In the genomic region with DNA sequence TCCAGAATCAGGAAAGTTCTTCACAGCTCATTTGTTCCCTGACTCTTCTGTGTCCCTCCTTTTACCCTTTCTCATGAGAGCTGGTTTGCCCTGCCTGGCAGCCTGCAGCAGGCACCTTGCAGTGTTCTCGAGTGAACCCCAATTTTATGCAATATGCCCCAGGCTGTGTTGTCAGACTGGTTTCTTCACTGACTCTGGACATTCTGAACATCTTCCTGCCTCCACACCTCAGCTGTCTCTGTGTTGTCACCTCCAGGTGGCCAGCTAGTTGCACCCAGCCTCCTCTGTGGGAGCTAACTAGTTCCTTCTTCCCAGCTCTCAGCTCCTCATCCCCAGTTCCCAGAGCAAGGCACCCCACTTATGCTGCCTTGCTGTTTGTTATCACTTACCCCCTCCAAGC, we compare ENCODE assay signal across 21 cellular contexts.
"Had no signal": no experiment of that assay in that cellular context is flagged by ENCODE, and none has a peak within 500 bp of the region (broad histone marks: within the 10 kb centered on the region; RNA-seq: fewer than 3 reads in every experiment).

No MANE protein-coding gene starts in this region.

- H3K36me3 ChIP-seq: left lung, prostate gland, right lobe of liver, stomach had no signal

- ATAC-seq: left lung; natural killer cell treated with Interleukin-12 subunit alpha and Interleukin-12 subunit beta and Interleukin-15 and Interleukin-18, amount 100 ng/mL, for 72 hours; right lobe of liver had no signal

- H3K4me3 Mint-ChIP-seq: activated CD4-positive, alpha-beta T cell treated with anti-CD3 and anti-CD28 coated beads, Interleukin-2, amount 10 ng/mL, durations not matched to agents 7 days and 5 days; activated naive CD8-positive, alpha-beta T cell treated with anti-CD3 and anti-CD28 coated beads, Interleukin-2, amount 10 ng/mL, durations not matched to agents 7 days and 5 days; activated T-helper 1 cell treated with anti-CD3 and anti-CD28 coated beads, Interleukin-12 subunit alpha, Interleukin-12 subunit beta, Interleukin-2, Interleukin-4 antibody, amounts not matched to agents 30 ng/mL and 10 ng/mL and 1 ng/mL, durations not matched to agents 14 hours and 24 hours and 36 hours; memory B cell; natural killer cell treated with Interleukin-12 subunit alpha and Interleukin-12 subunit beta and Interleukin-15 and Interleukin-18, amount 100 ng/mL, for 72 hours had no signal

- H3K4me1 ChIP-seq: prostate gland had no signal

- FAIRE-seq: keratinocyte, TTC549 had no signal

- H3K27me3 Mint-ChIP-seq: memory B cell; natural killer cell treated with Interleukin-12 subunit alpha and Interleukin-12 subunit beta and Interleukin-15 and Interleukin-18, amount 100 ng/mL, for 72 hours had no signal

- H3K36me3 Mint-ChIP-seq: activated naive CD8-positive, alpha-beta T cell treated with anti-CD3 and anti-CD28 coated beads, Interleukin-2, amount 10 ng/mL, durations not matched to agents 7 days and 5 days had no signal

- H3K9me3 ChIP-seq: left lung, prostate gland, right lobe of liver, stomach, testis had no signal

- H3K27me3 ChIP-seq: hepatocyte, right lobe of liver, testis had no signal

- DNase-seq: activated CD4-positive, alpha-beta T cell treated with anti-CD3 and anti-CD28 coated beads, Interleukin-2, amount 10 ng/mL, durations not matched to agents 7 days and 5 days; activated CD4-positive, CD25-positive, alpha-beta regulatory T cell; activated CD8-positive, alpha-beta memory T cell treated with anti-CD3 and anti-CD28 coated beads, Interleukin-2, amount 50 U/mL, for 48 hours; activated naive CD4-positive, alpha-beta T cell; activated naive CD8-positive, alpha-beta T cell treated with anti-CD3 and anti-CD28 coated beads, Interleukin-2, amount 10 ng/mL, durations not matched to agents 7 days and 5 days; cerebellar nuclear complex; effector memory CD4-positive, alpha-beta T cell; erythroblast; left lung; right lobe of liver; stomach; T-helper 2 cell; testis had no signal

- H3K4me2 ChIP-seq: hepatocyte, smooth muscle cell had no signal

- H3K27ac Mint-ChIP-seq: activated CD4-positive, alpha-beta T cell treated with anti-CD3 and anti-CD28 coated beads, Interleukin-2, amount 10 ng/mL, durations not matched to agents 7 days and 5 days; activated naive CD8-positive, alpha-beta T cell treated with anti-CD3 and anti-CD28 coated beads, Interleukin-2, amount 10 ng/mL, durations not matched to agents 7 days and 5 days; activated T-helper 1 cell treated with anti-CD3 and anti-CD28 coated beads, Interleukin-12 subunit alpha, Interleukin-12 subunit beta, Interleukin-2, Interleukin-4 antibody, amounts not matched to agents 30 ng/mL and 10 ng/mL and 1 ng/mL, durations not matched to agents 14 hours and 24 hours and 36 hours; memory B cell had no signal

- H3K27ac ChIP-seq: hepatocyte, left lung, prostate gland, right lobe of liver, stomach, testis had no signal

- H3K4me3 ChIP-seq: hepatocyte, left lung, prostate gland, right lobe of liver, smooth muscle cell, stomach, testis had no signal

- H3K9me3 Mint-ChIP-seq: activated CD4-positive, alpha-beta T cell treated with anti-CD3 and anti-CD28 coated beads, Interleukin-2, amount 10 ng/mL, durations not matched to agents 7 days and 5 days; activated naive CD8-positive, alpha-beta T cell treated with anti-CD3 and anti-CD28 coated beads, Interleukin-2, amount 10 ng/mL, durations not matched to agents 7 days and 5 days; activated T-helper 1 cell treated with anti-CD3 and anti-CD28 coated beads, Interleukin-12 subunit alpha, Interleukin-12 subunit beta, Interleukin-2, Interleukin-4 antibody, amounts not matched to agents 30 ng/mL and 10 ng/mL and 1 ng/mL, durations not matched to agents 14 hours and 24 hours and 36 hours; memory B cell; natural killer cell treated with Interleukin-12 subunit alpha and Interleukin-12 subunit beta and Interleukin-15 and Interleukin-18, amount 100 ng/mL, for 72 hours had no signal

- H3K4me1 Mint-ChIP-seq: activated CD4-positive, alpha-beta T cell treated with anti-CD3 and anti-CD28 coated beads, Interleukin-2, amount 10 ng/mL, durations not matched to agents 7 days and 5 days had no signal

- H2AFZ ChIP-seq: hepatocyte had no signal
